Comparison of ENCODE assay signal across 1 cellular context in genomic region chr6:33417903-33418689, GRCh38.
TF ChIP-seq lines count a peak whose summit lies in the region.

CUTA (minus strand) TSS chr6:33418107; CDS start chr6:33418000, 107 bp downstream.

TF ChIP-seq in HepG2, 621 proteins besides CTCF, POLR2A, EP300 and RAD21 (continued from another document and continues in another):
- peak; percentile 6; the same call in 1 of the 2 replicates for TF ChIP-seq ZKSCAN8 (CRISPR knock-in tag; IDR thresholded peaks at IDR 0.05; ENCODE audit: borderline replicate concordance)
- TF ChIP-seq LCORL (IDR thresholded peaks at IDR 0.05): no peak
- TF ChIP-seq LCORL (CRISPR knock-in tag; IDR thresholded peaks at IDR 0.05): peak; percentile 89
- TF ChIP-seq RBM22 (optimal IDR thresholded peaks at IDR 0.05; ENCODE audit: low read length): no peak
- no peak for TF ChIP-seq RBAK (CRISPR knock-in tag; IDR thresholded peaks at IDR 0.05)
- peak; percentile 61; the same call in 1 of the 2 replicates for TF ChIP-seq ZBTB21 (CRISPR knock-in tag; IDR thresholded peaks at IDR 0.05)
- peak; percentile 63 for TF ChIP-seq SKI (IDR thresholded peaks at IDR 0.05; ENCODE audit: partially characterized antibody)
- no peak for TF ChIP-seq ZNF446 (CRISPR knock-in tag; IDR thresholded peaks at IDR 0.05)
- TF ChIP-seq ZNF678 (CRISPR knock-in tag; IDR thresholded peaks at IDR 0.05): peak; percentile 95
- TF ChIP-seq ZBTB7A (CRISPR knock-in tag; IDR thresholded peaks at IDR 0.05): peak; percentile 36
- no peak for TF ChIP-seq SAFB2 (CRISPR knock-in tag; IDR thresholded peaks at IDR 0.05; ENCODE audit: borderline replicate concordance, low read depth)
- peak; percentile 92 for TF ChIP-seq SALL1 (CRISPR knock-in tag; IDR thresholded peaks at IDR 0.05)
- no peak for TF ChIP-seq TOPORS (CRISPR knock-in tag; IDR thresholded peaks at IDR 0.05)
- peak; percentile 72; the same call in 1 of the 2 replicates for TF ChIP-seq ATF5 (CRISPR knock-in tag; IDR thresholded peaks at IDR 0.05; ENCODE audit: low read depth)
- TF ChIP-seq ZNF737 (CRISPR knock-in tag; IDR thresholded peaks at IDR 0.05; ENCODE audit: borderline replicate concordance): no peak
- TF ChIP-seq HMGXB3 (CRISPR knock-in tag; IDR thresholded peaks at IDR 0.05; ENCODE audit: borderline replicate concordance): peak; percentile 93
- peak; percentile 69; the same call in 1 of the 2 replicates for TF ChIP-seq ZIK1 (CRISPR knock-in tag; IDR thresholded peaks at IDR 0.05; ENCODE audit: borderline replicate concordance, low read depth)
- peak; percentile 95 for TF ChIP-seq NFKB2 (CRISPR knock-in tag; IDR thresholded peaks at IDR 0.05; ENCODE audit: borderline replicate concordance)
- TF ChIP-seq SALL2 (CRISPR knock-in tag; IDR thresholded peaks at IDR 0.05): peak; percentile 92
- TF ChIP-seq ELF4 (CRISPR knock-in tag; IDR thresholded peaks at IDR 0.05; ENCODE audit: borderline replicate concordance): peak; percentile 96
- TF ChIP-seq MBNL3 (CRISPR knock-in tag; conservative IDR thresholded peaks at IDR 0.05): no peak
- peak; percentile 52; the same call in 1 of the 2 replicates for TF ChIP-seq TEF (CRISPR knock-in tag; IDR thresholded peaks at IDR 0.05)
- 0 out of 2 replicates have a peak, but pooled peaks have one; percentile 15 for TF ChIP-seq ZNF691 (CRISPR knock-in tag; IDR thresholded peaks at IDR 0.05; ENCODE audit: borderline replicate concordance, low read depth)
- peak; percentile 35 for TF ChIP-seq DBP (CRISPR knock-in tag; IDR thresholded peaks at IDR 0.05; ENCODE audit: not compliant biosample characterization)
- no peak for TF ChIP-seq HNF1A (IDR thresholded peaks at IDR 0.05; ENCODE audit: low read depth)
- TF ChIP-seq HNF1A (CRISPR knock-in tag; IDR thresholded peaks at IDR 0.05; ENCODE audit: borderline replicate concordance): peak; percentile 72; the same call in 1 of the 2 replicates
- peak; percentile 77; the same call in 1 of the 2 replicates for TF ChIP-seq ZSCAN22 (CRISPR knock-in tag; IDR thresholded peaks at IDR 0.05)
- TF ChIP-seq CENPT (CRISPR knock-in tag; IDR thresholded peaks at IDR 0.05; ENCODE audit: low read depth): no peak
- TF ChIP-seq SOX6 (IDR thresholded peaks at IDR 0.05): no peak
- TF ChIP-seq SOX6 (CRISPR knock-in tag; IDR thresholded peaks at IDR 0.05): peak; percentile 75
- no peak for TF ChIP-seq SNAPC5 (CRISPR knock-in tag; IDR thresholded peaks at IDR 0.05; ENCODE audit: borderline replicate concordance)
- TF ChIP-seq BRD4 (CRISPR knock-in tag; IDR thresholded peaks at IDR 0.05): peak; percentile 60; the same call in 1 of the 2 replicates
- TF ChIP-seq FOXA1 (IDR thresholded peaks at IDR 0.05): no peak
- TF ChIP-seq FOXA1 (CRISPR knock-in tag; IDR thresholded peaks at IDR 0.05): no peak
- TF ChIP-seq HNRNPH1 (optimal IDR thresholded peaks at IDR 0.05; ENCODE audit: low read depth, low read length): no peak
- peak; percentile 51 for TF ChIP-seq HCFC1 (IDR thresholded peaks at IDR 0.05; ENCODE audit: low read depth, low read length)
- no peak for TF ChIP-seq HHEX (CRISPR knock-in tag; IDR thresholded peaks at IDR 0.05)
- TF ChIP-seq ZBTB20 (CRISPR knock-in tag; IDR thresholded peaks at IDR 0.05; ENCODE audit: borderline replicate concordance, low read depth): peak; percentile 7; the same call in 1 of the 2 replicates
- TF ChIP-seq ZNF782 (CRISPR knock-in tag; IDR thresholded peaks at IDR 0.05; ENCODE audit: borderline replicate concordance): peak; percentile 76
- peak; percentile 12 for TF ChIP-seq TARDBP (CRISPR knock-in tag; IDR thresholded peaks at IDR 0.05)
- peak; percentile 80; the same call in 1 of the 2 replicates for TF ChIP-seq ZNF557 (CRISPR knock-in tag; IDR thresholded peaks at IDR 0.05)
- peak; percentile 92 for TF ChIP-seq RFXANK (CRISPR knock-in tag; IDR thresholded peaks at IDR 0.05)
- TF ChIP-seq PRPF4 (IDR thresholded peaks at IDR 0.05; ENCODE audit: low read depth, low read length, poor library complexity, severe bottlenecking): no peak
- TF ChIP-seq KAT2B (IDR thresholded peaks at IDR 0.05; ENCODE audit: borderline replicate concordance, low read depth, low read length): no peak
- TF ChIP-seq NR3C1 (CRISPR knock-in tag; IDR thresholded peaks at IDR 0.05): no peak
- TF ChIP-seq BATF2 (CRISPR knock-in tag; IDR thresholded peaks at IDR 0.05): peak; percentile 94
- TF ChIP-seq TP53 (CRISPR knock-in tag; conservative IDR thresholded peaks at IDR 0.05): peak; percentile 14; the same call in 1 of the 2 replicates
- TF ChIP-seq MED13 (CRISPR knock-in tag; IDR thresholded peaks at IDR 0.05): peak; percentile 84
- TF ChIP-seq ATF3 (CRISPR knock-in tag; IDR thresholded peaks at IDR 0.05): peak; percentile 29; the same call in 1 of the 2 replicates
- TF ChIP-seq CHD2 (IDR thresholded peaks at IDR 0.05; ENCODE audit: low read depth, low read length): no peak
- TF ChIP-seq ZNF615 (CRISPR knock-in tag; IDR thresholded peaks at IDR 0.05; ENCODE audit: borderline replicate concordance): no peak
- peak; percentile 78 for TF ChIP-seq ZNF343 (CRISPR knock-in tag; IDR thresholded peaks at IDR 0.05)
